14 cellular contexts compared by ENCODE assay signal in the genomic region with DNA sequence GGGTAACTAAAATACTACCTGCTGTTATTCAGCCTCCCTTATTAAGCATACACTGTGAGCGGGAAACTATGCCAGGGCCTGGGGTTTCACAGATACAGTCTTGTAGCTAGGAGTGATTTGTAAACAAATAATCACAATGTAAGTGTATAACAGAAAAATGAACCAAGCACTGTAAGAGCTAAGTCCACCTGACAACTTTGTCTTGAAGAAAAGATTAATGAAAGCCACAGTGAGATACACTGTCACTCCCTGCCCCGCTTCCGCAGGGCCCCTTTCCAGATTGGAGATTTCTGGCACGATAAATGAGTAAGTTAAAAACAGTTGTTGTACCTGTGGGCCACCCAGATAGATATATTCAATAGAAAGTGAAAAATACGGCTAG. TPM values are rescaled to one million over a fixed set of nuclear protein-coding genes. Genes with fewer than 3 reads are reported as not detected.
A peak's percentile ranks its signal among the peaks of the same experiment; 100 is the strongest.
DNase-seq lines count a peak whose midpoint lies in the region; ATAC-seq and TF ChIP-seq lines count a peak whose summit lies in the region.
"Had no signal": no experiment of that assay in that cellular context is flagged by ENCODE, and none has a peak within 500 bp of the region (broad histone marks: within the 10 kb centered on the region; RNA-seq: fewer than 3 reads in every experiment).

No MANE protein-coding gene starts in this region.

- H3K27ac Mint-ChIP-seq in activated CD4-positive, alpha-beta T cell treated with anti-CD3 and anti-CD28 coated beads for 36 hours = peak overlapping the region; percentile 93
- peak overlapping the region; percentile 76 for H3K27ac Mint-ChIP-seq in T-helper 1 cell treated with Interleukin-12 subunit alpha and Interleukin-12 subunit beta and Interleukin-4 antibody, amounts not matched to agents 30 μg/mL and 1 μg/mL, for 36 hours
- peak overlapping the region; percentile 87 for H3K27ac Mint-ChIP-seq in activated naive CD8-positive, alpha-beta T cell treated with anti-CD3 and anti-CD28 coated beads, Interleukin-2, amount 10 ng/mL, durations not matched to agents 7 days and 5 days
- H3K27ac Mint-ChIP-seq in naive thymus-derived CD8-positive, alpha-beta T cell = peak overlapping the region; percentile 96 to 100 (median 99)

- H3K27ac ChIP-seq in brain microvascular endothelial cell = no peak overlapping the region

- no peaks in the 10 kb centered on the region for H3K36me3 ChIP-seq in brain microvascular endothelial cell (replicated peaks)

- no peak for ATAC-seq in activated CD4-positive, alpha-beta T cell treated with anti-CD3 and anti-CD28 coated beads for 36 hours
- ATAC-seq in activated naive CD8-positive, alpha-beta T cell treated with anti-CD3 and anti-CD28 coated beads, Interleukin-2, amount 10 ng/mL, durations not matched to agents 7 days and 5 days (ENCODE audit: low read depth) = no peak
- peak; percentile 19 to 51 for ATAC-seq in naive thymus-derived CD8-positive, alpha-beta T cell
- ATAC-seq in GM19463 (IDR thresholded peaks at IDR 0.05; ENCODE audit: unreplicated experiment) = no peak

- CTCF ChIA-PET in activated CD4-positive, alpha-beta T cell treated with anti-CD3 and anti-CD28 coated beads for 36 hours (lab: Charles Lee) = interaction anchor here (6.7 kb wide), 1 partner anchor 20 kb away, joined by 61 read pairs; no protein-coding TSS in a partner anchor

- in situ Hi-C loops in brain microvascular endothelial cell (cut with HindIII; ENCODE audit: low pct_ligation_motif_present, low sequenced_read_pairs) = no loop called here

- peak overlapping the region; percentile 59 for H3K4me3 Mint-ChIP-seq in activated CD4-positive, alpha-beta T cell treated with anti-CD3 and anti-CD28 coated beads for 36 hours
- peak overlapping the region; percentile 72 for H3K4me3 Mint-ChIP-seq in T-helper 1 cell treated with Interleukin-12 subunit alpha and Interleukin-12 subunit beta and Interleukin-4 antibody, amounts not matched to agents 30 μg/mL and 1 μg/mL, for 36 hours
- peak overlapping the region; percentile 84 for H3K4me3 Mint-ChIP-seq in activated naive CD8-positive, alpha-beta T cell treated with anti-CD3 and anti-CD28 coated beads, Interleukin-2, amount 10 ng/mL, durations not matched to agents 7 days and 5 days
- peak overlapping the region; percentile 80 to 99 (median 93) for H3K4me3 Mint-ChIP-seq in naive thymus-derived CD8-positive, alpha-beta T cell

- POLR2A ChIA-PET in activated CD4-positive, alpha-beta T cell treated with anti-CD3 and anti-CD28 coated beads for 36 hours (lab: Charles Lee) = interaction anchor here (0.6 to 1.3 kb wide), 2 partner anchors 13 to 24 kb away, joined by 3 to 6 read pairs; no protein-coding TSS in a partner anchor
- POLR2A ChIA-PET in activated naive CD8-positive, alpha-beta T cell treated with anti-CD3 and anti-CD28 coated beads, Interleukin-2, amount 10 ng/mL, durations not matched to agents 7 days and 5 days (lab: Charles Lee) = interaction anchor here (0.9 to 12.7 kb wide), 7 partner anchors 18 to 458 kb away, joined by 3 to 562 read pairs (median 5); a partner anchor contains a TSS
- POLR2A ChIA-PET in naive thymus-derived CD8-positive, alpha-beta T cell (lab: Charles Lee) = interaction anchor here (0.6 to 20.4 kb wide), 10 partner anchors 8 to 108 kb away, joined by 3 to 930 read pairs (median 5); a partner anchor contains a TSS

- H3K4me3 ChIP-seq in brain microvascular endothelial cell (ENCODE audit: low read depth, low read length) = no peak overlapping the region

- no peaks in the 10 kb centered on the region for H3K27me3 Mint-ChIP-seq in activated CD4-positive, alpha-beta T cell treated with anti-CD3 and anti-CD28 coated beads for 36 hours
- H3K27me3 Mint-ChIP-seq in T-helper 1 cell treated with Interleukin-12 subunit alpha and Interleukin-12 subunit beta and Interleukin-4 antibody, amounts not matched to agents 30 μg/mL and 1 μg/mL, for 36 hours (ENCODE audit: low read depth) = no peaks in the 10 kb centered on the region
- H3K27me3 Mint-ChIP-seq in activated naive CD8-positive, alpha-beta T cell treated with anti-CD3 and anti-CD28 coated beads, Interleukin-2, amount 10 ng/mL, durations not matched to agents 7 days and 5 days = no peaks in the 10 kb centered on the region
- H3K27me3 Mint-ChIP-seq in naive thymus-derived CD8-positive, alpha-beta T cell = peaks cover 0 to 4% (median 0%) of the 10 kb centered on the region in 5 donors

- H3K36me3 Mint-ChIP-seq in activated CD4-positive, alpha-beta T cell treated with anti-CD3 and anti-CD28 coated beads for 36 hours (ENCODE audit: low read depth) = peaks cover 55% of the 10 kb centered on the region
- peaks cover 50% of the 10 kb centered on the region for H3K36me3 Mint-ChIP-seq in T-helper 1 cell treated with Interleukin-12 subunit alpha and Interleukin-12 subunit beta and Interleukin-4 antibody, amounts not matched to agents 30 μg/mL and 1 μg/mL, for 36 hours (ENCODE audit: low read depth)
- H3K36me3 Mint-ChIP-seq in activated naive CD8-positive, alpha-beta T cell treated with anti-CD3 and anti-CD28 coated beads, Interleukin-2, amount 10 ng/mL, durations not matched to agents 7 days and 5 days = peaks cover 40% of the 10 kb centered on the region
- peaks cover 26 to 50% (median 44%) of the 10 kb centered on the region in 3 donors for H3K36me3 Mint-ChIP-seq in naive thymus-derived CD8-positive, alpha-beta T cell

- H3K9me3 Mint-ChIP-seq in activated CD4-positive, alpha-beta T cell treated with anti-CD3 and anti-CD28 coated beads for 36 hours (ENCODE audit: low read depth) = no peaks in the 10 kb centered on the region
- no peaks in the 10 kb centered on the region for H3K9me3 Mint-ChIP-seq in T-helper 1 cell treated with Interleukin-12 subunit alpha and Interleukin-12 subunit beta and Interleukin-4 antibody, amounts not matched to agents 30 μg/mL and 1 μg/mL, for 36 hours
- no peaks in the 10 kb centered on the region for H3K9me3 Mint-ChIP-seq in activated naive CD8-positive, alpha-beta T cell treated with anti-CD3 and anti-CD28 coated beads, Interleukin-2, amount 10 ng/mL, durations not matched to agents 7 days and 5 days
- H3K9me3 Mint-ChIP-seq in naive thymus-derived CD8-positive, alpha-beta T cell = no peaks in the 10 kb centered on the region

- no peaks in the 10 kb centered on the region for H3K27me3 ChIP-seq in brain microvascular endothelial cell (replicated peaks)

- no peak for TF ChIP-seq CTCF in brain microvascular endothelial cell (IDR thresholded peaks at IDR 0.05; ENCODE audit: low read depth, low read length, missing control alignments)

- DNase-seq in activated CD4-positive, alpha-beta T cell treated with anti-CD3 and anti-CD28 coated beads for 36 hours = peak; percentile 42
- DNase-seq in activated CD4-positive, alpha-beta T cell treated with anti-CD3 and anti-CD28 coated beads for 1 hour = no peak
- DNase-seq in activated naive CD8-positive, alpha-beta T cell treated with anti-CD3 and anti-CD28 coated beads, Interleukin-2, amount 10 ng/mL, durations not matched to agents 7 days and 5 days = no peak
- peak in 7 of 10 donors; percentile 43 to 76 (median 70) for DNase-seq in naive thymus-derived CD8-positive, alpha-beta T cell
- DNase-seq in ecto neural progenitor cell (ENCODE audit: low spot score) (no peak), brain microvascular endothelial cell (no peak)
- DNase-seq: 8988T, aorta, KBM-7, posterior cingulate gyrus, Right ventricle myocardium superior had no signal

- H3K4me1 Mint-ChIP-seq in activated CD4-positive, alpha-beta T cell treated with anti-CD3 and anti-CD28 coated beads for 36 hours = peaks cover 71% of the 10 kb centered on the region
- peaks cover 64% of the 10 kb centered on the region for H3K4me1 Mint-ChIP-seq in T-helper 1 cell treated with Interleukin-12 subunit alpha and Interleukin-12 subunit beta and Interleukin-4 antibody, amounts not matched to agents 30 μg/mL and 1 μg/mL, for 36 hours (ENCODE audit: low read depth)
- H3K4me1 Mint-ChIP-seq in activated naive CD8-positive, alpha-beta T cell treated with anti-CD3 and anti-CD28 coated beads, Interleukin-2, amount 10 ng/mL, durations not matched to agents 7 days and 5 days = peaks cover 56% of the 10 kb centered on the region
- peaks cover 46 to 75% (median 69%) of the 10 kb centered on the region in 4 donors for H3K4me1 Mint-ChIP-seq in naive thymus-derived CD8-positive, alpha-beta T cell

- intact Hi-C loops in activated CD4-positive, alpha-beta T cell treated with anti-CD3 and anti-CD28 coated beads for 36 hours (cut with DNase I, micrococcal nuclease) = loop anchor here in 1 of 2 experiments (10.0 kb wide), 1 partner anchor 127 kb away; no protein-coding TSS in a partner anchor

RNA-seq across cellular contexts. Expression of a gene that starts 4.8 kb away (rescaled TPM):
- total RNA-seq in activated CD4-positive, alpha-beta T cell treated with anti-CD3 and anti-CD28 coated beads for 36 hours = 10 to 100 TPM; 62.3 to 67.5 TPM
- 10 to 100 TPM; 77.4 to 84.8 TPM for total RNA-seq in activated naive CD8-positive, alpha-beta T cell treated with anti-CD3 and anti-CD28 coated beads, Interleukin-2, amount 10 ng/mL, durations not matched to agents 7 days and 5 days
- 100 to 1,000 TPM; 212 to 217 TPM for total RNA-seq in naive thymus-derived CD8-positive, alpha-beta T cell
- polyA plus RNA-seq in naive thymus-derived CD8-positive, alpha-beta T cell = 100 to 1,000 TPM; 103 to 152 (median 150) TPM

RNA-seq across cellular contexts. Expression of a gene that starts 48.5 kb away (rescaled TPM):
- under 1 TPM in 1 of 2 experiments, not detected in 1; 0.05 TPM for total RNA-seq in activated CD4-positive, alpha-beta T cell treated with anti-CD3 and anti-CD28 coated beads for 36 hours
- total RNA-seq in activated naive CD8-positive, alpha-beta T cell treated with anti-CD3 and anti-CD28 coated beads, Interleukin-2, amount 10 ng/mL, durations not matched to agents 7 days and 5 days = under 1 TPM; 0.19 to 0.23 TPM
- total RNA-seq in naive thymus-derived CD8-positive, alpha-beta T cell = under 1 TPM in 1 of 2 experiments, not detected in 1; 0.21 TPM
- under 1 TPM in 2 of 3 donors, not detected in 1; 0.03 to 0.09 TPM for polyA plus RNA-seq in naive thymus-derived CD8-positive, alpha-beta T cell
- total RNA-seq: fibroblast of lung had no signal
- polyA plus RNA-seq: fibroblast of lung had no signal

Comparison
In these comparisons a context has a peak if more than half of its experiments do, and no peak if none do; other contexts are left out.
1. DNase-seq: peak in activated CD4-positive, alpha-beta T cell treated with anti-CD3 and anti-CD28 coated beads for 36 hours (single experiment) and naive thymus-derived CD8-positive, alpha-beta T cell (7 of 10); none in activated CD4-positive, alpha-beta T cell treated with anti-CD3 and anti-CD28 coated beads for 1 hour (single experiment), activated naive CD8-positive, alpha-beta T cell treated with anti-CD3 and anti-CD28 coated beads, Interleukin-2, amount 10 ng/mL, durations not matched to agents 7 days and 5 days (single experiment), ecto neural progenitor cell (single experiment) and brain microvascular endothelial cell (single experiment).
2. ATAC-seq: peak in naive thymus-derived CD8-positive, alpha-beta T cell (2 of 2); none in activated CD4-positive, alpha-beta T cell treated with anti-CD3 and anti-CD28 coated beads for 36 hours (single experiment), activated naive CD8-positive, alpha-beta T cell treated with anti-CD3 and anti-CD28 coated beads, Interleukin-2, amount 10 ng/mL, durations not matched to agents 7 days and 5 days (single experiment) and GM19463 (single experiment).
3. Peak in every context shown above with its lines, with median percentiles within 50 percentile points of each other: H3K27ac Mint-ChIP-seq and H3K4me3 Mint-ChIP-seq.